ENCODE assay signal across 17 cellular contexts in genomic region chr6:44152109-44152461, GRCh38. TPM values are rescaled to one million over a fixed set of nuclear protein-coding genes. Genes with fewer than 3 reads are reported as not detected.
DNase-seq lines count a peak whose midpoint lies in the region; ATAC-seq and TF ChIP-seq lines count a peak whose summit lies in the region.
"Had no signal": no experiment of that assay in that cellular context is flagged by ENCODE, and none has a peak within 500 bp of the region (broad histone marks: within the 10 kb centered on the region; RNA-seq: fewer than 3 reads in every experiment).

No MANE protein-coding gene starts in this region.

- H4K8ac ChIP-seq in neuronal stem cell (ENCODE audit: low read depth, low read length) = no peak overlapping the region

- peak overlapping the region; percentile 63 for H3K9ac ChIP-seq in neuronal stem cell (ENCODE audit: low read depth, low read length, poor library complexity)
- H3K9ac ChIP-seq: GM23248 had no signal

- peaks cover 4% of the 10 kb centered on the region for H3K4me1 Mint-ChIP-seq in CD4-positive, alpha-beta T cell (ENCODE audit: low read depth)
- peaks cover 13% of the 10 kb centered on the region for H3K4me1 Mint-ChIP-seq in T-helper 17 cell

- H3K27ac Mint-ChIP-seq in CD4-positive, alpha-beta T cell = no peak overlapping the region
- peak overlapping the region; percentile 68 for H3K27ac Mint-ChIP-seq in T-helper 17 cell
- H3K27ac Mint-ChIP-seq in activated naive CD4-positive, alpha-beta T cell treated with anti-CD3 and anti-CD28 coated beads, Interleukin-2, amount 50 U/mL, for 72 hours = peak overlapping the region in 1 of 2 donors; percentile 55
- H3K27ac Mint-ChIP-seq: activated naive CD8-positive, alpha-beta T cell treated with anti-CD3 and anti-CD28 coated beads for 36 hours; activated T-helper 2 cell treated with anti-CD3 and anti-CD28 coated beads, Interferon-gamma antibody, Interleukin-2, Interleukin-4, amounts not matched to agents 10 μg/mL and 5 μg/mL and 100 μg/mL, durations not matched to agents 14 hours and 24 hours and 36 hours; nephron had no signal

- no peaks in the 10 kb centered on the region for H3K9me3 ChIP-seq in CD4-positive, alpha-beta T cell (ENCODE audit: control insufficient read depth, low read length)
- H3K9me3 ChIP-seq in HEK293 (ENCODE audit: control insufficient read depth, insufficient read depth, low read depth, low read length) = no peaks in the 10 kb centered on the region
- H3K9me3 ChIP-seq in T-helper 17 cell (ENCODE audit: control insufficient read depth, low read length, poor library complexity, severe bottlenecking) = no peaks in the 10 kb centered on the region
- peaks cover 0 to 2% of the 10 kb centered on the region in 2 donors for H3K9me3 ChIP-seq in neuronal stem cell (replicated peaks in 1 of 2; ENCODE audit: control insufficient read depth in 2 of 2, insufficient read depth in 1 of 2, low read depth in 1 of 2, low read length in 2 of 2)
- H3K9me3 ChIP-seq: upper lobe of right lung had no signal

- no CpG with 5 or more reads among the region's 8 CpGs for WGBS in neuronal stem cell (ENCODE audit: extremely low coverage in 2 of 2, insufficient read length in 2 of 2, insufficient replicate concordance in 1 of 2), 2 donors

- peaks cover 4% of the 10 kb centered on the region for H3K79me1 ChIP-seq in neuronal stem cell (ENCODE audit: low read depth, low read length)

- H2BK15ac ChIP-seq in neuronal stem cell (ENCODE audit: low read length) = no peak overlapping the region

- no peak overlapping the region for H3K14ac ChIP-seq in neuronal stem cell (ENCODE audit: low read length)

- intact Hi-C loops in CD4-positive, alpha-beta T cell (cut with DNase I, micrococcal nuclease) = loop anchor here (1.0 to 2.0 kb wide), 4 partner anchors 23 to 186 kb away; no protein-coding TSS in a partner anchor

- H2BK12ac ChIP-seq in neuronal stem cell (ENCODE audit: low read length) = peak overlapping the region; percentile 46

- no peak overlapping the region for H3K27ac ChIP-seq in CD4-positive, alpha-beta T cell (ENCODE audit: low read depth, low read length)
- H3K27ac ChIP-seq in HEK293 (ENCODE audit: extremely low read depth, low read depth, low read length) = no peak overlapping the region
- H3K27ac ChIP-seq in neuronal stem cell (replicated peaks; ENCODE audit: low read length) = no peak overlapping the region
- H3K27ac ChIP-seq: GM23248, upper lobe of right lung had no signal

- in situ Hi-C loops in KBM-7 (cut with MboI; ENCODE audit: low pct_unique_long_range_greater_than_20kb, low sequenced_read_pairs) = no loop called here

- H3K36me3 ChIP-seq in HEK293 (ENCODE audit: control insufficient read depth in 2 of 2, insufficient read depth in 1 of 2, low read length in 2 of 2) = peaks cover 0 to 46% of the 10 kb centered on the region in 2 experiments; a peak in 1 of 3 replicates
- peaks cover 26 to 36% of the 10 kb centered on the region in 2 donors for H3K36me3 ChIP-seq in neuronal stem cell (replicated peaks in 1 of 2; ENCODE audit: control insufficient read depth in 2 of 2, insufficient read depth in 2 of 2, low read length in 2 of 2)

- H4K91ac ChIP-seq in neuronal stem cell (ENCODE audit: low read depth, low read length, poor library complexity) = no peak overlapping the region

- peak; percentile 59 for TF ChIP-seq CTCF in CD4-positive, alpha-beta T cell (IDR thresholded peaks at IDR 0.05)
- TF ChIP-seq CTCF in HEK293 (tag by site-specific recombination; IDR thresholded peaks at IDR 0.05) = no peak

- POLR2A ChIA-PET in CD4-positive, alpha-beta T cell (lab: Charles Lee) = no interaction called here
- POLR2A ChIA-PET in HEK293 (lab: Yijun Ruan, JAX) = no interaction called here

- no peak overlapping the region for H2AFZ ChIP-seq in neuronal stem cell (ENCODE audit: low read length)
- H2AFZ ChIP-seq: GM23248 had no signal

- H2AK5ac ChIP-seq in neuronal stem cell (ENCODE audit: low read depth, low read length) = peak overlapping the region; percentile 78

- H3K27me3 ChIP-seq in CD4-positive, alpha-beta T cell (ENCODE audit: control insufficient read depth, insufficient read depth, low read length) = no peaks in the 10 kb centered on the region
- H3K27me3 ChIP-seq in neuronal stem cell (ENCODE audit: control insufficient read depth in 3 of 3, insufficient read depth in 3 of 3, low read depth in 1 of 3, low read length in 3 of 3) = no peaks in the 10 kb centered on the region
- H3K27me3 ChIP-seq: upper lobe of right lung had no signal

- H3K9me3 Mint-ChIP-seq in CD4-positive, alpha-beta T cell = no peaks in the 10 kb centered on the region
- no peaks in the 10 kb centered on the region for H3K9me3 Mint-ChIP-seq in activated naive CD4-positive, alpha-beta T cell treated with anti-CD3 and anti-CD28 coated beads, Interleukin-2, amount 50 U/mL, for 72 hours
- H3K9me3 Mint-ChIP-seq: activated naive CD8-positive, alpha-beta T cell treated with anti-CD3 and anti-CD28 coated beads for 36 hours; activated T-helper 2 cell treated with anti-CD3 and anti-CD28 coated beads, Interferon-gamma antibody, Interleukin-2, Interleukin-4, amounts not matched to agents 10 μg/mL and 5 μg/mL and 100 μg/mL, durations not matched to agents 14 hours and 24 hours and 36 hours; nephron had no signal

- H3K4me3 ChIP-seq in HEK293 (ENCODE audit: low read depth, low read length) (no peak overlapping the region), neuronal stem cell (ENCODE audit: low read length in 2 of 2) (no peak overlapping the region)
- H3K4me3 ChIP-seq: GM23248, upper lobe of right lung had no signal

- peak; percentile 13 for ATAC-seq in CD4-positive, alpha-beta T cell (ENCODE audit: poor library complexity)
- ATAC-seq in T-helper 17 cell (peak; percentile 5), HG02588 (IDR thresholded peaks at IDR 0.05; ENCODE audit: unreplicated experiment) (no peak), HG02759 (IDR thresholded peaks at IDR 0.05; ENCODE audit: unreplicated experiment) (no peak)
- no peak for ATAC-seq in activated naive CD4-positive, alpha-beta T cell treated with anti-CD3 and anti-CD28 coated beads, Interleukin-2, amount 50 U/mL, for 72 hours

- CTCF ChIA-PET in CD4-positive, alpha-beta T cell (lab: Charles Lee) = interaction anchor here (1.2 to 2.1 kb wide), 4 partner anchors 22 to 56 kb away, joined by 3 to 9 read pairs (median 6); no protein-coding TSS in a partner anchor
- CTCF ChIA-PET in HEK293 (lab: Yijun Ruan, JAX) = interaction anchor here (1.2 to 4.4 kb wide), 7 partner anchors 10 to 105 kb away, joined by 3 to 29 read pairs (median 13); partner anchors contain the start of gene SLC35B2

- H3K4ac ChIP-seq in neuronal stem cell (ENCODE audit: low read length) = no peak overlapping the region

- H3K4me3 Mint-ChIP-seq in CD4-positive, alpha-beta T cell = no peak overlapping the region
- H3K4me3 Mint-ChIP-seq in T-helper 17 cell = peak overlapping the region; percentile 79
- H3K4me3 Mint-ChIP-seq: activated naive CD8-positive, alpha-beta T cell treated with anti-CD3 and anti-CD28 coated beads for 36 hours; nephron had no signal

- H2BK120ac ChIP-seq in neuronal stem cell (ENCODE audit: low read depth, low read length) = no peak overlapping the region

- peaks cover 29% of the 10 kb centered on the region for H3K36me3 Mint-ChIP-seq in CD4-positive, alpha-beta T cell (ENCODE audit: low read depth)
- H3K36me3 Mint-ChIP-seq in T-helper 17 cell (ENCODE audit: low read depth) = peaks cover 7% of the 10 kb centered on the region
- no peaks in the 10 kb centered on the region for H3K36me3 Mint-ChIP-seq in activated naive CD4-positive, alpha-beta T cell treated with anti-CD3 and anti-CD28 coated beads, Interleukin-2, amount 50 U/mL, for 72 hours
- H3K36me3 Mint-ChIP-seq: activated naive CD8-positive, alpha-beta T cell treated with anti-CD3 and anti-CD28 coated beads for 36 hours had no signal

- no peak for DNase-seq in CD4-positive, alpha-beta T cell
- no peak for DNase-seq in T-helper 17 cell
- no peak for DNase-seq in neuronal stem cell (ENCODE audit: low spot score)
- no peak for DNase-seq in activated naive CD4-positive, alpha-beta T cell treated with anti-CD3 and anti-CD28 coated beads, Interleukin-2, amount 50 U/mL, for 72 hours (ENCODE audit: low spot score in 2 of 2)
- DNase-seq in KBM-7 = no peak
- DNase-seq: NCI-H1048 had no signal

- H3K4me1 ChIP-seq in HEK293 (ENCODE audit: control insufficient read depth, insufficient read depth, low read length) (no peaks in the 10 kb centered on the region), neuronal stem cell (ENCODE audit: control insufficient read depth in 2 of 2, insufficient read depth in 1 of 2, low read depth in 1 of 2, low read length in 2 of 2) (peaks cover 0 to 4% of the 10 kb centered on the region in 2 donors)
- H3K4me1 ChIP-seq: upper lobe of right lung had no signal

- no peaks in the 10 kb centered on the region for H3K27me3 Mint-ChIP-seq in CD4-positive, alpha-beta T cell
- no peaks in the 10 kb centered on the region for H3K27me3 Mint-ChIP-seq in T-helper 17 cell
- H3K27me3 Mint-ChIP-seq: activated naive CD8-positive, alpha-beta T cell treated with anti-CD3 and anti-CD28 coated beads for 36 hours had no signal

- H2BK5ac ChIP-seq in neuronal stem cell (ENCODE audit: low read length) = peak overlapping the region; percentile 88

- H3K4me2 ChIP-seq in neuronal stem cell (ENCODE audit: insufficient read depth, low read length, poor library complexity, severe bottlenecking) = no peak overlapping the region

- H3K18ac ChIP-seq in neuronal stem cell (ENCODE audit: low read length) = no peak overlapping the region

- peak overlapping the region; percentile 61 for H3K23ac ChIP-seq in neuronal stem cell (ENCODE audit: low read depth, low read length, poor library complexity)

TF ChIP-seq in HEK293, 187 proteins besides CTCF, POLR2A, EP300 and RAD21 (continues in another document):
- TF ChIP-seq OVOL3 (tag by site-specific recombination; IDR thresholded peaks at IDR 0.05) = no peak
- TF ChIP-seq ZEB2 (tag by site-specific recombination; IDR thresholded peaks at IDR 0.05) = 0 out of 2 replicates have a peak, but pooled peaks have one; percentile 2
- no peak for TF ChIP-seq REPIN1 (tag by site-specific recombination; IDR thresholded peaks at IDR 0.05; ENCODE audit: low read depth)

RNA-seq across cellular contexts. Expression of gene CAPN11, which starts 6.5 kb away (rescaled TPM):
- total RNA-seq in CD4-positive, alpha-beta T cell = 1 to 10 TPM; 1.3 to 1.5 TPM
- total RNA-seq in T-helper 17 cell = 1 to 10 TPM in 1 of 2 donors, under 1 TPM in 1; 0.26 to 1.0 TPM
- polyA plus RNA-seq in neuronal stem cell (2013, experiment 1 of 2) = 0.17 TPM
- polyA plus RNA-seq in neuronal stem cell (2013, experiment 2 of 2) = 0.14 TPM
- total RNA-seq in activated naive CD4-positive, alpha-beta T cell treated with anti-CD3 and anti-CD28 coated beads, Interleukin-2, amount 50 U/mL, for 72 hours = under 1 TPM; 0.23 to 0.32 TPM
- total RNA-seq: epithelial cell of proximal tubule, fibroblast of villous mesenchyme, GM23248, HT1080 had no signal
- polyA plus RNA-seq: GM23248 had no signal

RNA-seq across cellular contexts. Expression of gene TMEM63B, which starts 24.7 kb away (rescaled TPM):
- total RNA-seq in CD4-positive, alpha-beta T cell = 10 to 100 TPM; 11.4 to 12.8 TPM
- 10 to 100 TPM; 25.6 to 27.1 TPM for total RNA-seq in T-helper 17 cell
- 28.8 TPM for polyA plus RNA-seq in neuronal stem cell (2013, experiment 1 of 2)
- 27.4 TPM for polyA plus RNA-seq in neuronal stem cell (2013, experiment 2 of 2)
- 10 to 100 TPM; 12.4 TPM for total RNA-seq in activated naive CD4-positive, alpha-beta T cell treated with anti-CD3 and anti-CD28 coated beads, Interleukin-2, amount 50 U/mL, for 72 hours

RNA-seq across cellular contexts. Expression of gene MRPL14, which starts 24.8 kb away (rescaled TPM):
- 10 to 100 TPM; 10.4 to 11.5 TPM for total RNA-seq in CD4-positive, alpha-beta T cell
- 10 to 100 TPM; 13.2 to 13.7 TPM for total RNA-seq in T-helper 17 cell
- 64.6 TPM for polyA plus RNA-seq in neuronal stem cell (2013, experiment 1 of 2)
- 66.2 TPM for polyA plus RNA-seq in neuronal stem cell (2013, experiment 2 of 2)
- 10 to 100 TPM; 31.9 to 54.3 TPM for total RNA-seq in activated naive CD4-positive, alpha-beta T cell treated with anti-CD3 and anti-CD28 coated beads, Interleukin-2, amount 50 U/mL, for 72 hours

Comparison
In these comparisons a context has a peak if more than half of its experiments do, and no peak if none do; other contexts are left out.
1. ATAC-seq: peak in CD4-positive, alpha-beta T cell (single experiment) and T-helper 17 cell (single experiment); none in activated naive CD4-positive, alpha-beta T cell treated with anti-CD3 and anti-CD28 coated beads, Interleukin-2, amount 50 U/mL, for 72 hours (0 of 2), HG02588 (single experiment) and HG02759 (single experiment).